ENCODE assay signal across 8 cellular contexts in genomic region chr5:88659529-88660325, GRCh38.
DNase-seq lines count a peak whose midpoint lies in the region; ATAC-seq lines count a peak whose summit lies in the region.

No MANE protein-coding gene starts in this region.

- intact Hi-C loops in left colon (cut with DNase I, micrococcal nuclease): no loop called here

- DNase-seq in H7 (peak; percentile 56), RPMI8226 (peak; percentile 62), left lobe of liver (ENCODE audit: low spot score) (no peak), left colon (no peak), SKM-1 treated with dmso at 0.1 percent for 144 hours (lab: John Stamatoyannopoulos, UW; ENCODE audit: unreplicated experiment) (no peak), ureter (ENCODE audit: low spot score) (no peak), NCI-H1436 treated with DMSO at 0.1 percent for 48 hours (lab: John Stamatoyannopoulos, UW) (no peak)

- ATAC-seq in GM18508 (IDR thresholded peaks at IDR 0.05; ENCODE audit: insufficient read depth, unreplicated experiment) (peak; percentile 57), left lobe of liver (peak; percentile 26), left colon (no peak)

- H3K36me3 ChIP-seq in H7 (replicated peaks; ENCODE audit: control insufficient read depth, insufficient read depth, low read length): no peaks in the 10 kb centered on the region

- H3K27me3 ChIP-seq in H7 (ENCODE audit: control insufficient read depth, insufficient read depth, low read length): peaks cover 63% of the 10 kb centered on the region

- peak overlapping the region; percentile 24 for H3K4me3 ChIP-seq in H7 (ENCODE audit: insufficient read depth, low read depth, low read length)

Comparison
In these comparisons a context has a peak if more than half of its experiments do, and no peak if none do; other contexts are left out.
1. DNase-seq: peak in H7 (single experiment) and RPMI8226 (single experiment); none in left lobe of liver (single experiment), left colon (0 of 2), SKM-1 treated with dmso at 0.1 percent for 144 hours (single experiment), ureter (single experiment) and NCI-H1436 treated with DMSO at 0.1 percent for 48 hours (single experiment).